In genomic region chr9:136882947-136883283, GRCh38 we compare ENCODE assay signal across 1 cellular context.
A peak's percentile ranks its signal among the peaks of the same experiment; 100 is the strongest.
TF ChIP-seq lines count a peak whose summit lies in the region.

No MANE protein-coding gene starts in this region.

TF ChIP-seq in GM12878, 131 proteins besides CTCF, POLR2A, EP300 and RAD21:
- TF ChIP-seq MLLT1 (IDR thresholded peaks at IDR 0.05): peak; percentile 65
- TF ChIP-seq NBN (IDR thresholded peaks at IDR 0.05): peak; percentile 3; the same call in 1 of the 2 replicates
